In the genomic region with DNA sequence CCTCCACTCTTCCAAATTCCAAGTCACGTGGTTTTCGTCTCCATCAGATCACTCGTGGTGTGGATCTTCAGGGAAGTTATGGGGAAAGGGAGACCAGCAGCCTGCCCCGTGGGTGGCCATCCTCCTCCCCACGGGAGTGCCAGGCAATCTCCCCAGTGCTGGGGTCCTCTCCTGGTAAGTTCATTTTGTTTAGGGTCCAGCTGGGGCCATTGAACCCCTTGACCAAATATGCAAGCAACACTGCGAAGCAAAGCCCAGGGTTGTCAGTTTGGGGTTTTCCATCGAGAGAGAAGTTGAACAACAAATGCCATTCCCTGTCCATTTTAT, we compare ENCODE assay signal across 8 cellular contexts. TPM values are rescaled to one million over a fixed set of nuclear protein-coding genes. Genes with fewer than 3 reads are reported as not detected.
DNase-seq lines count a peak whose midpoint lies in the region; ATAC-seq and TF ChIP-seq lines count a peak whose summit lies in the region.

No MANE protein-coding gene starts in this region.

- H3K4me3 ChIP-seq in adrenal gland (peak overlapping the region in 2 of 4 donors; percentile 62 to 80), kidney epithelial cell (ENCODE audit: low read depth, low read length) (peak overlapping the region; percentile 92)

- H3K9me3 ChIP-seq in adrenal gland (replicated peaks in 1 of 3), result no peaks in the 10 kb centered on the region

- peaks cover 2% of the 10 kb centered on the region for H3K36me3 Mint-ChIP-seq in activated CD4-positive, alpha-beta T cell treated with anti-CD3 and anti-CD28 coated beads, Interleukin-2, amount 10 ng/mL, durations not matched to agents 7 days and 5 days (ENCODE audit: low read depth)

- intact Hi-C loops in adrenal gland (cut with DNase I), result loop anchor here in 1 of 2 donors (5.0 kb wide), 1 partner anchor 45 kb away; no protein-coding TSS in a partner anchor

- peak overlapping the region; percentile 86 for H3K4me3 Mint-ChIP-seq in activated CD4-positive, alpha-beta T cell treated with anti-CD3 and anti-CD28 coated beads, Interleukin-2, amount 10 ng/mL, durations not matched to agents 7 days and 5 days

- H3K9me3 Mint-ChIP-seq in activated CD4-positive, alpha-beta T cell treated with anti-CD3 and anti-CD28 coated beads, Interleukin-2, amount 10 ng/mL, durations not matched to agents 7 days and 5 days, result no peaks in the 10 kb centered on the region

- peak overlapping the region in 4 of 5 donors; percentile 84 to 96 (median 90) for H3K27ac ChIP-seq in adrenal gland
- peak overlapping the region; percentile 83 for H3K27ac ChIP-seq in temporal lobe (ENCODE audit: low read depth, low read length)

- no peak for TF ChIP-seq POLR2A in adrenal gland (IDR thresholded peaks at IDR 0.05)

- 47 to 54% (median 50%) methylated on average over 7 of the region's 7 CpGs for WGBS in adrenal gland, 4 donors

- H3K27me3 ChIP-seq in adrenal gland, result no peaks in the 10 kb centered on the region
- H3K27me3 ChIP-seq in kidney epithelial cell (ENCODE audit: control insufficient read depth, insufficient read depth, low read length), result no peaks in the 10 kb centered on the region

- H3K4me1 ChIP-seq in adrenal gland (replicated peaks in 1 of 2), result peaks cover 17 to 36% of the 10 kb centered on the region in 2 donors

- H3K27me3 Mint-ChIP-seq in activated CD4-positive, alpha-beta T cell treated with anti-CD3 and anti-CD28 coated beads, Interleukin-2, amount 10 ng/mL, durations not matched to agents 7 days and 5 days, result no peaks in the 10 kb centered on the region

- POLR2A ChIA-PET in activated CD4-positive, alpha-beta T cell treated with anti-CD3 and anti-CD28 coated beads, Interleukin-2, amount 10 ng/mL, durations not matched to agents 7 days and 5 days (lab: Charles Lee), result interaction anchor here (1.5 kb wide), 1 partner anchor 47 kb away, joined by 3 read pairs; no protein-coding TSS in a partner anchor

- DNase-seq in activated CD4-positive, alpha-beta T cell treated with anti-CD3 and anti-CD28 coated beads, Interleukin-2, amount 10 ng/mL, durations not matched to agents 7 days and 5 days, result no peak
- no peak for DNase-seq in activated CD4-positive, alpha-beta T cell treated with anti-CD3 and anti-CD28 coated beads for 4 hours
- DNase-seq in adrenal gland (peak in 2 of 7 donors; percentile 22 to 28), kidney epithelial cell (ENCODE audit: low read depth) (no peak), glomerular visceral epithelial cell (ENCODE audit: extremely low spot score) (no peak)

- peaks cover 38% of the 10 kb centered on the region for H3K4me1 Mint-ChIP-seq in activated CD4-positive, alpha-beta T cell treated with anti-CD3 and anti-CD28 coated beads, Interleukin-2, amount 10 ng/mL, durations not matched to agents 7 days and 5 days

- ATAC-seq in HG02798 (IDR thresholded peaks at IDR 0.05; ENCODE audit: poor library complexity, unreplicated experiment) (no peak), GM21528 (IDR thresholded peaks at IDR 0.05; ENCODE audit: low FRiP score, unreplicated experiment) (no peak)

- TF ChIP-seq CTCF in adrenal gland (IDR thresholded peaks at IDR 0.05) (no peak), kidney epithelial cell (IDR thresholded peaks at IDR 0.05; ENCODE audit: insufficient read depth, low read length, poor library complexity, severe bottlenecking) (no peak)

- CTCF ChIA-PET in activated CD4-positive, alpha-beta T cell treated with anti-CD3 and anti-CD28 coated beads, Interleukin-2, amount 10 ng/mL, durations not matched to agents 7 days and 5 days (lab: Charles Lee), result interaction anchor here (0.6 to 2.1 kb wide), 6 partner anchors 11 to 118 kb away, joined by 3 to 6 read pairs (median 4); no protein-coding TSS in a partner anchor

- peak overlapping the region; percentile 96 for H3K27ac Mint-ChIP-seq in activated CD4-positive, alpha-beta T cell treated with anti-CD3 and anti-CD28 coated beads, Interleukin-2, amount 10 ng/mL, durations not matched to agents 7 days and 5 days

- H3K36me3 ChIP-seq in adrenal gland (replicated peaks in 1 of 2) (no peaks in the 10 kb centered on the region), kidney epithelial cell (ENCODE audit: control insufficient read depth, insufficient read depth, low read length) (no peaks in the 10 kb centered on the region)

RNA-seq across cellular contexts. Expression of gene LCMT1, which starts 4.1 kb away (rescaled TPM):
- 10 to 100 TPM; 38.1 to 40.0 TPM for total RNA-seq in activated CD4-positive, alpha-beta T cell treated with anti-CD3 and anti-CD28 coated beads, Interleukin-2, amount 10 ng/mL, durations not matched to agents 7 days and 5 days
- 10 to 100 TPM; 28.1 to 58.4 (median 42.2) TPM for total RNA-seq in adrenal gland
- 10 to 100 TPM; 44.4 to 47.9 (median 45.5) TPM for polyA plus RNA-seq in adrenal gland
- 55.2 and 69.6 TPM in 2 replicates for total RNA-seq in kidney epithelial cell
- total RNA-seq in temporal lobe, result 34.7 TPM
